In the genomic region with DNA sequence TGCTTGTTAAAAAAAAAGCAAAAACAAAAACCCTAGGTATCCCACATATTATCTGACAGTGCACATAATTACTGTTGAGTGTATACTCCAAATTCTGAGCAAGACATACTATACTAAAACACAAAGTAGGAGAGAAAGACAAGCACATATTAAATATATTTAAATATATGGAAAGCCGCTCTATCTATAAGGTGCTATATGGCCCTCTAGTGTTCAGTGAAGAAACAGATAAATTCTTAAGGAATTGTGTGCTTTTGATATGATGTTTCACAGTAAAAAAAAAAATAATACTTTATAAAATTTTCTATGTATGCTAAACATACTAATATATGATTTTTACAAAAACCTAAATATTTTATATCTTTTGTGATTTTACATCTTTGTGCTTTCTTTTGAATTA, we compare ENCODE assay signal across 10 cellular contexts.
DNase-seq lines count a peak whose midpoint lies in the region; ATAC-seq, FAIRE-seq and TF ChIP-seq lines count a peak whose summit lies in the region.
"Had no signal": no experiment of that assay in that cellular context is flagged by ENCODE, and none has a peak within 500 bp of the region (broad histone marks: within the 10 kb centered on the region; RNA-seq: fewer than 3 reads in every experiment).

No MANE protein-coding gene starts in this region.

- no peak for ATAC-seq in GM23338

- H3F3A ChIP-seq in GM23338 (replicated peaks; ENCODE audit: low read depth): no peaks in the 10 kb centered on the region

- no peak overlapping the region for H2AFZ ChIP-seq in GM23338

- peak; percentile 62 for TF ChIP-seq CTCF in AG04450 (IDR thresholded peaks at IDR 0.05; ENCODE audit: low read depth, low read length)
- peak in 1 of 2 experiments; percentile 52; a peak in 3 of 4 replicates for TF ChIP-seq CTCF in GM23338 (conservative IDR thresholded peaks at IDR 0.05; ENCODE audit: low read depth in 2 of 2)

- CTCF ChIA-PET in AG04450 (lab: Charles Lee): interaction anchor here (0.7 to 2.4 kb wide), 4 partner anchors 10 to 753 kb away, joined by 3 to 23 read pairs (median 7); no protein-coding TSS in a partner anchor

- H3K27ac ChIP-seq in AG04450 (ENCODE audit: low read depth, low read length) (no peak overlapping the region), GM23338 (ENCODE audit: low read depth) (no peak overlapping the region)

- H3K4me1 Mint-ChIP-seq in GM23338: peaks cover 6% of the 10 kb centered on the region

- H3K4me2 ChIP-seq in GM23338: no peak overlapping the region

- DNase-seq in AG04450 (ENCODE audit: low read depth, low spot score) (no peak), GM23338 (ENCODE audit: low spot score) (peak; percentile 37), RPMI7951 (ENCODE audit: low read depth) (peak; percentile 11), frontal cortex (ENCODE audit: low spot score in 2 of 2) (no peak), activated gamma-delta T cell (lab: John Stamatoyannopoulos, UW) (no peak), HK-2 (ENCODE audit: unreplicated experiment) (no peak)
- DNase-seq in activated T-cell treated with anti-CD3 and anti-CD28 coated beads, Interleukin-2, amount 50 U/mL, for 48 hours: no peak
- no peak for DNase-seq in activated CD4-positive, alpha-beta T cell treated with anti-CD3 and anti-CD28 coated beads, Interleukin-2, amount 50 U/mL, for 4 hours

- H3K36me3 Mint-ChIP-seq in GM23338 (ENCODE audit: low read depth): peaks cover 4% of the 10 kb centered on the region; the same call in 1 of the 3 replicates

- POLR2A ChIA-PET in AG04450 (lab: Yijun Ruan, JAX): no interaction called here

- no peak overlapping the region for H3K4me3 Mint-ChIP-seq in GM23338
- H3K4me3 Mint-ChIP-seq: IgD-negative memory B cell, memory B cell had no signal

- no peak overlapping the region for H3K27ac Mint-ChIP-seq in GM23338
- H3K27ac Mint-ChIP-seq: IgD-negative memory B cell, memory B cell had no signal

- no peaks in the 10 kb centered on the region for H3K9me3 ChIP-seq in AG04450 (ENCODE audit: control insufficient read depth, insufficient read depth, low read length)

- H3K4me1 ChIP-seq in GM23338 (ENCODE audit: insufficient read depth): no peaks in the 10 kb centered on the region

- peak; percentile 95 for FAIRE-seq in frontal cortex (lab: Jason Lieb, UNC)

- H4K20me1 ChIP-seq in GM23338 (replicated peaks; ENCODE audit: insufficient read depth): no peaks in the 10 kb centered on the region; the same call in 1 of the 2 replicates

- H3K27me3 Mint-ChIP-seq in GM23338 (ENCODE audit: insufficient read depth, low read depth, poor library complexity): no peaks in the 10 kb centered on the region
- H3K27me3 Mint-ChIP-seq: IgD-negative memory B cell, memory B cell had no signal

- H3K36me3 ChIP-seq in GM23338 (ENCODE audit: insufficient read depth): no peaks in the 10 kb centered on the region

- peaks cover 9% of the 10 kb centered on the region for H3K79me2 ChIP-seq in GM23338 (replicated peaks; ENCODE audit: insufficient read depth)

- H3K27me3 ChIP-seq in AG04450 (ENCODE audit: control insufficient read depth, insufficient read depth, low read length) (no peaks in the 10 kb centered on the region), GM23338 (ENCODE audit: insufficient read depth) (no peaks in the 10 kb centered on the region)

- no peaks in the 10 kb centered on the region for H3K9me2 ChIP-seq in GM23338 (ENCODE audit: insufficient read depth)

- no peaks in the 10 kb centered on the region for H3K9me3 Mint-ChIP-seq in GM23338
- H3K9me3 Mint-ChIP-seq: IgD-negative memory B cell, memory B cell had no signal

- H3K4me3 ChIP-seq in AG04450 (ENCODE audit: low read depth, low read length): no peak overlapping the region
- H3K4me3 ChIP-seq in GM23338: no peak overlapping the region

TF ChIP-seq in GM23338, 12 proteins besides CTCF, POLR2A, EP300 and RAD21 (continues in another document):
- TF ChIP-seq CREB1 (CRISPR knock-in tag; IDR thresholded peaks at IDR 0.05; ENCODE audit: low read depth): no peak
- TF ChIP-seq EZH2phosphoT487 (IDR thresholded peaks at IDR 0.05; ENCODE audit: unreplicated experiment): no peak
- TF ChIP-seq, protein P1, sequence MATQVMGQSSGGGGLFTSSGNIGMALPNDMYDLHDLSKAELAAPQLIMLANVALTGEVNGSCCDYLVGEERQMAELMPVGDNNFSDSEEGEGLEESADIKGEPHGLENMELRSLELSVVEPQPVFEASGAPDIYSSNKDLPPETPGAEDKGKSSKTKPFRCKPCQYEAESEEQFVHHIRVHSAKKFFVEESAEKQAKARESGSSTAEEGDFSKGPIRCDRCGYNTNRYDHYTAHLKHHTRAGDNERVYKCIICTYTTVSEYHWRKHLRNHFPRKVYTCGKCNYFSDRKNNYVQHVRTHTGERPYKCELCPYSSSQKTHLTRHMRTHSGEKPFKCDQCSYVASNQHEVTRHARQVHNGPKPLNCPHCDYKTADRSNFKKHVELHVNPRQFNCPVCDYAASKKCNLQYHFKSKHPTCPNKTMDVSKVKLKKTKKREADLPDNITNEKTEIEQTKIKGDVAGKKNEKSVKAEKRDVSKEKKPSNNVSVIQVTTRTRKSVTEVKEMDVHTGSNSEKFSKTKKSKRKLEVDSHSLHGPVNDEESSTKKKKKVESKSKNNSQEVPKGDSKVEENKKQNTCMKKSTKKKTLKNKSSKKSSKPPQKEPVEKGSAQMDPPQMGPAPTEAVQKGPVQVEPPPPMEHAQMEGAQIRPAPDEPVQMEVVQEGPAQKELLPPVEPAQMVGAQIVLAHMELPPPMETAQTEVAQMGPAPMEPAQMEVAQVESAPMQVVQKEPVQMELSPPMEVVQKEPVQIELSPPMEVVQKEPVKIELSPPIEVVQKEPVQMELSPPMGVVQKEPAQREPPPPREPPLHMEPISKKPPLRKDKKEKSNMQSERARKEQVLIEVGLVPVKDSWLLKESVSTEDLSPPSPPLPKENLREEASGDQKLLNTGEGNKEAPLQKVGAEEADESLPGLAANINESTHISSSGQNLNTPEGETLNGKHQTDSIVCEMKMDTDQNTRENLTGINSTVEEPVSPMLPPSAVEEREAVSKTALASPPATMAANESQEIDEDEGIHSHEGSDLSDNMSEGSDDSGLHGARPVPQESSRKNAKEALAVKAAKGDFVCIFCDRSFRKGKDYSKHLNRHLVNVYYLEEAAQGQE (IDR thresholded peaks at IDR 0.05; ENCODE audit: unreplicated experiment): no peak
- no peak for TF ChIP-seq ZNF114 (CRISPR knock-in tag; IDR thresholded peaks at IDR 0.05)
- TF ChIP-seq ZNF331 (CRISPR knock-in tag; IDR thresholded peaks at IDR 0.05; ENCODE audit: low read depth): no peak
- no peak for TF ChIP-seq EZH2 (IDR thresholded peaks at IDR 0.05; ENCODE audit: low read depth, unreplicated experiment)
- no peak for TF ChIP-seq ZNF462 (CRISPR knock-in tag; IDR thresholded peaks at IDR 0.05)

Comparison
In these comparisons a context has a peak if more than half of its experiments do, and no peak if none do; other contexts are left out.
1. DNase-seq: peak in GM23338 (single experiment) and RPMI7951 (single experiment); none in AG04450 (single experiment), frontal cortex (0 of 2), activated T-cell treated with anti-CD3 and anti-CD28 coated beads, Interleukin-2, amount 50 U/mL, for 48 hours (0 of 2), activated gamma-delta T cell (single experiment), HK-2 (single experiment) and activated CD4-positive, alpha-beta T cell treated with anti-CD3 and anti-CD28 coated beads, Interleukin-2, amount 50 U/mL, for 4 hours (0 of 2).